Comparison of ENCODE assay signal across 1 cellular context in the genomic region with DNA sequence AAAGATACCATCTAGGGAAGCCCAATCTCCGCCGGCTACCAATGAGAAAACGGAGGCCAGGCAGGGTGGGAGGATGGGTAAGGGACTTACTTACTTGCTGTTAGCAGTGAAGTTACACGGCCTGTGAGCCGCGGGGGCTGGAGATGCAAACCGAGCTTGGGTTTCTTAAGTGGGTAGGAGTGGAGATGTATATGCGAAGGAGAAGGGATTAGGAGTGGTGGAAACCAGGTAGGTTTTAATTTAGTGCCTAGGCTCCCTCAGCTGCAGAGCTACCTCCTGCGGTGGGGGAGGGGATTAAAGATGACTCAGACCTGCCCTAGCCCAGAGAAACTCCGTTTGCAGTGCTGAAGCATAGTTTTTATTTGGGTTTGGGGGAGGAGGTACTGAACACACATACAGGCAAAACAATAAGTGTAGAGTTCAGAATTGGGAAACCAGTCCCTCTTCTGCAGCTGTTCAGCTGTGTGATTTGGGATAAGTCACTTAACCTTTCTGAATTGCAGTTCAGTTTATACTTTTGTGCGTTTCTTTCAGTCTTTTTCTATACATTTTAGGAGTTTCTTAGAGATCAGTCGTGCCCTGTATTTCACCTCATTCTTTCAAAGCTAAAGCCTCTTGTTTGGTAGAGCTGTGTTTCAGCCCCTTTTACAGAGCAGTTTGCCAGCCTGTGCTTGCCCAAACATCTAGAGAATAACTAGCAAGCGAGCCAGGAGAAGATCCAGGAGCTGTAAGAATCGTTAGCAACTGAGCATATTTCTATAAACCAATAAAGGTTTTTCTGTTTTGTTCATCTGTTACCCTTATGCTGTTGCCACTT.
A peak's percentile ranks its signal among the peaks of the same experiment; 100 is the strongest.
TF ChIP-seq lines count a peak whose summit lies in the region.

No MANE protein-coding gene starts in this region.

TF ChIP-seq in K562, 482 proteins besides CTCF, POLR2A, EP300 and RAD21 (continued from another document and continues in another):
- TF ChIP-seq, protein P1, sequence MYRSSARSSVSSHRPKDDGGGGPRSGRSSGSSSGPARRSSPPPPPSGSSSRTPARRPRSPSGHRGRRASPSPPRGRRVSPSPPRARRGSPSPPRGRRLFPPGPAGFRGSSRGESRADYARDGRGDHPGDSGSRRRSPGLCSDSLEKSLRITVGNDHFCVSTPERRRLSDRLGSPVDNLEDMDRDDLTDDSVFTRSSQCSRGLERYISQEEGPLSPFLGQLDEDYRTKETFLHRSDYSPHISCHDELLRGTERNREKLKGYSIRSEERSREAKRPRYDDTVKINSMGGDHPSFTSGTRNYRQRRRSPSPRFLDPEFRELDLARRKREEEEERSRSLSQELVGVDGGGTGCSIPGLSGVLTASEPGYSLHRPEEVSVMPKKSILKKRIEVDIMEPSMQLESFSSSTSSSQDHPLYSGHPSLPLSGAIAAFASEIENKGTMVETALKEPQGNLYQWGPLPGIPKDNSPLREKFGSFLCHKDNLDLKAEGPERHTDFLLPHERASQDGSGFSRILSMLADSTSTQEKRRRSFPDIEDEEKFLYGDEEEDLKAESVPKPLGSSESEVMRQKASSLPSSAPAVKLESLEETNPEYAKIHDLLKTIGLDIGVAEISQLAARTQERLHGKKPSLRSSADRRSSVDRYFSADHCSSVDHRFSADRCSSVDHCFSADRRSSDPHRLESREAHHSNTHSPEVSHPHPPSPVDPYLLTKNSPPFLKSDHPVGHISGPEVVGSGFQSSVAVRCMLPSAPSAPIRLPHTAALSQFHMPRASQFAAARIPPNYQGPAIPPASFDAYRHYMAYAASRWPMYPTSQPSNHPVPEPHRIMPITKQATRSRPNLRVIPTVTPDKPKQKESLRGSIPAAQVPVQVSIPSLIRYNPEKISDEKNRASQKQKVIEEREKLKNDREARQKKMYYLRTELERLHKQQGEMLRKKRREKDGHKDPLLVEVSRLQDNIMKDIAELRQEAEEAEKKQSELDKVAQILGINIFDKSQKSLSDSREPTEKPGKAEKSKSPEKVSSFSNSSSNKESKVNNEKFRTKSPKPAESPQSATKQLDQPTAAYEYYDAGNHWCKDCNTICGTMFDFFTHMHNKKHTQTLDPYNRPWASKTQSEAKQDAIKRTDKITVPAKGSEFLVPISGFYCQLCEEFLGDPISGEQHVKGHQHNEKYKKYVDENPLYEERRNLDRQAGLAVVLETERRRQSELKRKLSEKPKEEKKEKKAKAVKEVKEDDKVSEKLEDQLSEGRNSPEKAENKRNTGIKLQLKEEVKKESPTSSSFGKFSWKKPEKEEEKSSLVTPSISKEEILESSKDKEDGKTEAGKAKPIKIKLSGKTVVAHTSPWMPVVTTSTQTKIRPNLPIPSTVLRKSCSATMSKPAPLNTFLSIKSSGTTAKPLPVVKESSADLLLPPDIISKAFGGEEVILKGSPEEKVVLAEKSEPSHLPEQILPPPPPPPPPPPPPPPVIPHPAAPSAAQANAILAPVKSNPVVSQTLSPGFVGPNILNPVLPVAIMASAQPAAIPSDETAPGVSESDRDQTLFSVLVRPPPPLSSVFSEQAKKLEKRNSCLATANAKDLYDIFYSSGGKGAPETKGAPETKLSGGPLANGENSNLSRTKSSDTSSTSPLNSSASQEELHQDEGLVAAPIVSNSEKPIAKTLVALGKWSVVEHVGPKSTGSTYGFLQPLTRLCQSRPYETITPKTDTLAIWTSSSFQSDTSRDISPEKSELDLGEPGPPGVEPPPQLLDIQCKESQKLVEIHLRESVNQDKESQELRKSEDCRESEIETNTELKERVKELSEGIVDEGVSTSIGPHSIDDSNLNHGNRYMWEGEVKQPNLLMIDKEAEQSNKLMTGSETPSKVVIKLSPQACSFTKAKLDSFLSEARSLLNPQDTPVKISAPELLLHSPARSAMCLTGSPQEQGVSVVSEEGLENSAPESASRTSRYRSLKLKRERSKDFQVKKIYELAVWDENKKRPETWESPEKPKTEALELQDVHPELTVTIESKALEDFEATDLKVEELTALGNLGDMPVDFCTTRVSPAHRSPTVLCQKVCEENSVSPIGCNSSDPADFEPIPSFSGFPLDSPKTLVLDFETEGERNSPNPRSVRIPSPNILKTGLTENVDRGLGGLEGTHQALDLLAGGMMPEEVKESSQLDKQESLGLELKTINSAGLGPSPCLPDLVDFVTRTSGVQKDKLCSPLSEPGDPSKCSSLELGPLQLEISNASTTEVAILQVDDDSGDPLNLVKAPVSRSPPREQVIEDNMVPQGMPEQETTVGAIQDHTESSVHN (IDR thresholded peaks at IDR 0.05; ENCODE audit: borderline replicate concordance in 1 of 2, low read depth in 1 of 2) = peak in 1 of 2 experiments; percentile 77; a peak in 2 of 4 replicates
- TF ChIP-seq, protein P2, sequence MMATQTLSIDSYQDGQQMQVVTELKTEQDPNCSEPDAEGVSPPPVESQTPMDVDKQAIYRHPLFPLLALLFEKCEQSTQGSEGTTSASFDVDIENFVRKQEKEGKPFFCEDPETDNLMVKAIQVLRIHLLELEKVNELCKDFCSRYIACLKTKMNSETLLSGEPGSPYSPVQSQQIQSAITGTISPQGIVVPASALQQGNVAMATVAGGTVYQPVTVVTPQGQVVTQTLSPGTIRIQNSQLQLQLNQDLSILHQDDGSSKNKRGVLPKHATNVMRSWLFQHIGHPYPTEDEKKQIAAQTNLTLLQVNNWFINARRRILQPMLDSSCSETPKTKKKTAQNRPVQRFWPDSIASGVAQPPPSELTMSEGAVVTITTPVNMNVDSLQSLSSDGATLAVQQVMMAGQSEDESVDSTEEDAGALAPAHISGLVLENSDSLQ (IDR thresholded peaks at IDR 0.05) = no peak
- TF ChIP-seq ESRRB (CRISPR knock-in tag; IDR thresholded peaks at IDR 0.05; ENCODE audit: borderline replicate concordance) = no peak
- no peak for TF ChIP-seq CREBBP (IDR thresholded peaks at IDR 0.05; ENCODE audit: low read depth, low read length)
- no peak for TF ChIP-seq PHF21A (IDR thresholded peaks at IDR 0.05; ENCODE audit: borderline replicate concordance, low read depth)
- no peak for TF ChIP-seq RBFOX2 (IDR thresholded peaks at IDR 0.05; ENCODE audit: low read depth, low read length)
- no peak for TF ChIP-seq MYBL2 (IDR thresholded peaks at IDR 0.05; ENCODE audit: low read depth)
- TF ChIP-seq MYBL2 (CRISPR knock-in tag; IDR thresholded peaks at IDR 0.05; ENCODE audit: borderline replicate concordance) = no peak
- no peak for TF ChIP-seq PTRF (tag; IDR thresholded peaks at IDR 0.05)
- peak; percentile 49; the same call in 1 of the 2 replicates for TF ChIP-seq EGR1 (conservative IDR thresholded peaks at IDR 0.05)
- TF ChIP-seq, protein P3, sequence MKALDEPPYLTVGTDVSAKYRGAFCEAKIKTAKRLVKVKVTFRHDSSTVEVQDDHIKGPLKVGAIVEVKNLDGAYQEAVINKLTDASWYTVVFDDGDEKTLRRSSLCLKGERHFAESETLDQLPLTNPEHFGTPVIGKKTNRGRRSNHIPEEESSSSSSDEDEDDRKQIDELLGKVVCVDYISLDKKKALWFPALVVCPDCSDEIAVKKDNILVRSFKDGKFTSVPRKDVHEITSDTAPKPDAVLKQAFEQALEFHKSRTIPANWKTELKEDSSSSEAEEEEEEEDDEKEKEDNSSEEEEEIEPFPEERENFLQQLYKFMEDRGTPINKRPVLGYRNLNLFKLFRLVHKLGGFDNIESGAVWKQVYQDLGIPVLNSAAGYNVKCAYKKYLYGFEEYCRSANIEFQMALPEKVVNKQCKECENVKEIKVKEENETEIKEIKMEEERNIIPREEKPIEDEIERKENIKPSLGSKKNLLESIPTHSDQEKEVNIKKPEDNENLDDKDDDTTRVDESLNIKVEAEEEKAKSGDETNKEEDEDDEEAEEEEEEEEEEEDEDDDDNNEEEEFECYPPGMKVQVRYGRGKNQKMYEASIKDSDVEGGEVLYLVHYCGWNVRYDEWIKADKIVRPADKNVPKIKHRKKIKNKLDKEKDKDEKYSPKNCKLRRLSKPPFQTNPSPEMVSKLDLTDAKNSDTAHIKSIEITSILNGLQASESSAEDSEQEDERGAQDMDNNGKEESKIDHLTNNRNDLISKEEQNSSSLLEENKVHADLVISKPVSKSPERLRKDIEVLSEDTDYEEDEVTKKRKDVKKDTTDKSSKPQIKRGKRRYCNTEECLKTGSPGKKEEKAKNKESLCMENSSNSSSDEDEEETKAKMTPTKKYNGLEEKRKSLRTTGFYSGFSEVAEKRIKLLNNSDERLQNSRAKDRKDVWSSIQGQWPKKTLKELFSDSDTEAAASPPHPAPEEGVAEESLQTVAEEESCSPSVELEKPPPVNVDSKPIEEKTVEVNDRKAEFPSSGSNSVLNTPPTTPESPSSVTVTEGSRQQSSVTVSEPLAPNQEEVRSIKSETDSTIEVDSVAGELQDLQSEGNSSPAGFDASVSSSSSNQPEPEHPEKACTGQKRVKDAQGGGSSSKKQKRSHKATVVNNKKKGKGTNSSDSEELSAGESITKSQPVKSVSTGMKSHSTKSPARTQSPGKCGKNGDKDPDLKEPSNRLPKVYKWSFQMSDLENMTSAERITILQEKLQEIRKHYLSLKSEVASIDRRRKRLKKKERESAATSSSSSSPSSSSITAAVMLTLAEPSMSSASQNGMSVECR (CRISPR knock-in tag; IDR thresholded peaks at IDR 0.05) = no peak
- TF ChIP-seq ZNF354B (CRISPR knock-in tag; IDR thresholded peaks at IDR 0.05) = no peak
- TF ChIP-seq SMC3 (conservative IDR thresholded peaks at IDR 0.05; ENCODE audit: insufficient read depth, low read depth, low read length) = no peak
- no peak for TF ChIP-seq SIRT6 (IDR thresholded peaks at IDR 0.05; ENCODE audit: low read depth, low read length)
- TF ChIP-seq, protein P4, sequence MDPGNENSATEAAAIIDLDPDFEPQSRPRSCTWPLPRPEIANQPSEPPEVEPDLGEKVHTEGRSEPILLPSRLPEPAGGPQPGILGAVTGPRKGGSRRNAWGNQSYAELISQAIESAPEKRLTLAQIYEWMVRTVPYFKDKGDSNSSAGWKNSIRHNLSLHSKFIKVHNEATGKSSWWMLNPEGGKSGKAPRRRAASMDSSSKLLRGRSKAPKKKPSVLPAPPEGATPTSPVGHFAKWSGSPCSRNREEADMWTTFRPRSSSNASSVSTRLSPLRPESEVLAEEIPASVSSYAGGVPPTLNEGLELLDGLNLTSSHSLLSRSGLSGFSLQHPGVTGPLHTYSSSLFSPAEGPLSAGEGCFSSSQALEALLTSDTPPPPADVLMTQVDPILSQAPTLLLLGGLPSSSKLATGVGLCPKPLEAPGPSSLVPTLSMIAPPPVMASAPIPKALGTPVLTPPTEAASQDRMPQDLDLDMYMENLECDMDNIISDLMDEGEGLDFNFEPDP (CRISPR knock-in tag; IDR thresholded peaks at IDR 0.05) = no peak
- TF ChIP-seq, protein P5, sequence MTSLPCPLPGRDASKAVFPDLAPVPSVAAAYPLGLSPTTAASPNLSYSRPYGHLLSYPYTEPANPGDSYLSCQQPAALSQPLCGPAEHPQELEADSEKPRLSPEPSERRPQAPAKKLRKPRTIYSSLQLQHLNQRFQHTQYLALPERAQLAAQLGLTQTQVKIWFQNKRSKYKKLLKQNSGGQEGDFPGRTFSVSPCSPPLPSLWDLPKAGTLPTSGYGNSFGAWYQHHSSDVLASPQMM (CRISPR knock-in tag; IDR thresholded peaks at IDR 0.05) = no peak
- no peak for TF ChIP-seq ZNF586 (CRISPR knock-in tag; conservative IDR thresholded peaks at IDR 0.05)
- TF ChIP-seq GTF2E2 (tag; IDR thresholded peaks at IDR 0.05) = no peak
- no peak for TF ChIP-seq SREBF2 (CRISPR knock-in tag; IDR thresholded peaks at IDR 0.05)
- TF ChIP-seq NCOA2 (IDR thresholded peaks at IDR 0.05; ENCODE audit: partially characterized antibody in 2 of 2) = no peak
- TF ChIP-seq SIN3B (IDR thresholded peaks at IDR 0.05; ENCODE audit: low read depth) = no peak
- TF ChIP-seq PPARD (CRISPR knock-in tag; IDR thresholded peaks at IDR 0.05) = no peak
- TF ChIP-seq ETV5 (CRISPR knock-in tag; IDR thresholded peaks at IDR 0.05; ENCODE audit: low read depth) = no peak
- TF ChIP-seq NR3C1 (CRISPR knock-in tag; IDR thresholded peaks at IDR 0.05) = no peak
- TF ChIP-seq, protein P6, sequence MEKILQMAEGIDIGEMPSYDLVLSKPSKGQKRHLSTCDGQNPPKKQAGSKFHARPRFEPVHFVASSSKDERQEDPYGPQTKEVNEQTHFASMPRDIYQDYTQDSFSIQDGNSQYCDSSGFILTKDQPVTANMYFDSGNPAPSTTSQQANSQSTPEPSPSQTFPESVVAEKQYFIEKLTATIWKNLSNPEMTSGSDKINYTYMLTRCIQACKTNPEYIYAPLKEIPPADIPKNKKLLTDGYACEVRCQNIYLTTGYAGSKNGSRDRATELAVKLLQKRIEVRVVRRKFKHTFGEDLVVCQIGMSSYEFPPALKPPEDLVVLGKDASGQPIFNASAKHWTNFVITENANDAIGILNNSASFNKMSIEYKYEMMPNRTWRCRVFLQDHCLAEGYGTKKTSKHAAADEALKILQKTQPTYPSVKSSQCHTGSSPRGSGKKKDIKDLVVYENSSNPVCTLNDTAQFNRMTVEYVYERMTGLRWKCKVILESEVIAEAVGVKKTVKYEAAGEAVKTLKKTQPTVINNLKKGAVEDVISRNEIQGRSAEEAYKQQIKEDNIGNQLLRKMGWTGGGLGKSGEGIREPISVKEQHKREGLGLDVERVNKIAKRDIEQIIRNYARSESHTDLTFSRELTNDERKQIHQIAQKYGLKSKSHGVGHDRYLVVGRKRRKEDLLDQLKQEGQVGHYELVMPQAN (IDR thresholded peaks at IDR 0.05; ENCODE audit: borderline replicate concordance) = no peak
- peak; percentile 47; the same call in 1 of the 2 replicates for TF ChIP-seq SMARCA5 (IDR thresholded peaks at IDR 0.05)
- TF ChIP-seq, protein P7, sequence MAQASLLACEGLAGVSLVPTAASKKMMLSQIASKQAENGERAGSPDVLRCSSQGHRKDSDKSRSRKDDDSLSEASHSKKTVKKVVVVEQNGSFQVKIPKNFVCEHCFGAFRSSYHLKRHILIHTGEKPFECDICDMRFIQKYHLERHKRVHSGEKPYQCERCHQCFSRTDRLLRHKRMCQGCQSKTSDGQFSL (CRISPR knock-in tag; IDR thresholded peaks at IDR 0.05) = no peak
- TF ChIP-seq, protein P7 (tag; IDR thresholded peaks at IDR 0.05) = no peak
- TF ChIP-seq, protein P8, sequence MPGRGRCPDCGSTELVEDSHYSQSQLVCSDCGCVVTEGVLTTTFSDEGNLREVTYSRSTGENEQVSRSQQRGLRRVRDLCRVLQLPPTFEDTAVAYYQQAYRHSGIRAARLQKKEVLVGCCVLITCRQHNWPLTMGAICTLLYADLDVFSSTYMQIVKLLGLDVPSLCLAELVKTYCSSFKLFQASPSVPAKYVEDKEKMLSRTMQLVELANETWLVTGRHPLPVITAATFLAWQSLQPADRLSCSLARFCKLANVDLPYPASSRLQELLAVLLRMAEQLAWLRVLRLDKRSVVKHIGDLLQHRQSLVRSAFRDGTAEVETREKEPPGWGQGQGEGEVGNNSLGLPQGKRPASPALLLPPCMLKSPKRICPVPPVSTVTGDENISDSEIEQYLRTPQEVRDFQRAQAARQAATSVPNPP (IDR thresholded peaks at IDR 0.05; ENCODE audit: borderline replicate concordance, insufficient read depth, insufficient read length) = no peak
- TF ChIP-seq, protein P9, sequence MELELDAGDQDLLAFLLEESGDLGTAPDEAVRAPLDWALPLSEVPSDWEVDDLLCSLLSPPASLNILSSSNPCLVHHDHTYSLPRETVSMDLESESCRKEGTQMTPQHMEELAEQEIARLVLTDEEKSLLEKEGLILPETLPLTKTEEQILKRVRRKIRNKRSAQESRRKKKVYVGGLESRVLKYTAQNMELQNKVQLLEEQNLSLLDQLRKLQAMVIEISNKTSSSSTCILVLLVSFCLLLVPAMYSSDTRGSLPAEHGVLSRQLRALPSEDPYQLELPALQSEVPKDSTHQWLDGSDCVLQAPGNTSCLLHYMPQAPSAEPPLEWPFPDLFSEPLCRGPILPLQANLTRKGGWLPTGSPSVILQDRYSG (tag; conservative IDR thresholded peaks at IDR 0.05; ENCODE audit: low read depth) = no peak
- 0 out of 2 replicates have a peak, but pooled peaks have one; percentile 0 for TF ChIP-seq MYC (IDR thresholded peaks at IDR 0.05; ENCODE audit: low read depth, low read length)
- no peak for TF ChIP-seq MYC (CRISPR knock-in tag; IDR thresholded peaks at IDR 0.05; ENCODE audit: borderline replicate concordance, low read depth)
- TF ChIP-seq BRF1 (IDR thresholded peaks at IDR 0.05; ENCODE audit: borderline replicate concordance, extremely low read depth, insufficient read length) = no peak
